Comparison of ENCODE assay signal across 24 cellular contexts in the genomic region with DNA sequence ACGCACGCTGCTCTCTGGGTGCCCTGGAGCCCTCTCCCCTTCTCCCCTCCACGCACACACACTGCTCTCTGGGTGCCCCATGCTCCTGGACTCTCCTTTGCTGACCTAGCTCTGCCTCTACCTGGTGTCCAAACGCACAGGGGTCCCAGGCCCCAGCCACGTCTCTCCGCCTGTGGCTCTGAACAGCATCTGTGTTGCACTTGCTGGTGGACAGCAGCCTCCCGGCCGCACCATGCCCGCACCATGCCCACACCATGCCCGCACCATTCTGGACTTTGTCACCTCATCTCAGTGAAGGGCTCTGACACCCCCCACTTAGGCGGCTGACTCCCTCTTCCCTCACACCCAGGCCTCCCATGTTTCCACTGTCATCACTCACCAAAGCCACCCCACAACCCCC. TPM values are rescaled to one million over a fixed set of nuclear protein-coding genes. Genes with fewer than 3 reads are reported as not detected.
DNase-seq lines count a peak whose midpoint lies in the region; ATAC-seq and TF ChIP-seq lines count a peak whose summit lies in the region.
"Had no signal": no experiment of that assay in that cellular context is flagged by ENCODE, and none has a peak within 500 bp of the region (broad histone marks: within the 10 kb centered on the region; RNA-seq: fewer than 3 reads in every experiment).

No MANE protein-coding gene starts in this region.

- no peak overlapping the region for H2AK5ac ChIP-seq in mesenchymal stem cell (ENCODE audit: low read length, severe bottlenecking)

- H2AFZ ChIP-seq in GM23338 (no peak overlapping the region), mesenchymal stem cell (ENCODE audit: low read depth, low read length) (no peak overlapping the region)
- H2AFZ ChIP-seq: PC-9 had no signal

- H3K9me3 Mint-ChIP-seq in GM23338 (no peaks in the 10 kb centered on the region; the same call in 2 of the 3 replicates), activated B cell treated with CpG ODN at 0.5 μM for 24 hours (no peaks in the 10 kb centered on the region)
- H3K9me3 Mint-ChIP-seq: CD8-positive, alpha-beta T cell had no signal

- DNase-seq in GM23338 (ENCODE audit: low spot score) (no peak), activated B cell treated with CpG ODN at 0.5 μM for 24 hours (no peak), mesenchymal stem cell (no peak), posterior vena cava (ENCODE audit: low spot score) (peak; percentile 51), RWPE1 (ENCODE audit: low spot score) (no peak), thyroid gland (no peak)
- DNase-seq: AML-193; C1 segment of cervical spinal cord; CD8-positive, alpha-beta T cell; DMS79; GF-D8; NCI-H1105 treated with DMSO at 0.1 percent for 48 hours; NCI-H2029; NCI-H446; NCI-H524 treated with DMSO at 0.1 percent for 48 hours; NCI-H82; NK-92 treated with Interleukin-12 subunit alpha and Interleukin-12 subunit beta, amount 100 ng/mL, for 24 hours; PC-9 had no signal

- H3K9ac ChIP-seq in mesenchymal stem cell (ENCODE audit: low read length) = no peak overlapping the region

- H3K4me3 Mint-ChIP-seq in GM23338 (peak overlapping the region; percentile 18; the same call in 1 of the 3 replicates), activated B cell treated with CpG ODN at 0.5 μM for 24 hours (peak overlapping the region; percentile 32)
- H3K4me3 Mint-ChIP-seq: CD8-positive, alpha-beta T cell had no signal

- H4K8ac ChIP-seq in mesenchymal stem cell (ENCODE audit: low read length) = no peak overlapping the region

- TF ChIP-seq CTCF in GM23338 (conservative IDR thresholded peaks at IDR 0.05; ENCODE audit: low read depth in 2 of 2) (no peak), activated B cell treated with CpG ODN at 0.5 μM for 24 hours (IDR thresholded peaks at IDR 0.05) (no peak), RWPE1 (conservative IDR thresholded peaks at IDR 0.05; ENCODE audit: low read depth) (no peak), thyroid gland (IDR thresholded peaks at IDR 0.05) (no peak)

- no peaks in the 10 kb centered on the region for H3K9me3 ChIP-seq in mesenchymal stem cell (ENCODE audit: control insufficient read depth, low read length)
- no peaks in the 10 kb centered on the region for H3K9me3 ChIP-seq in thyroid gland
- H3K9me3 ChIP-seq: A549, Caco-2, SJSA1 had no signal

- H2BK12ac ChIP-seq in mesenchymal stem cell (ENCODE audit: low read length in 2 of 2) = no peak overlapping the region

- intact Hi-C loops in activated B cell treated with CpG ODN at 0.5 μM for 24 hours (cut with micrococcal nuclease) = no loop called here
- intact Hi-C loops in posterior vena cava (cut with DNase I) = no loop called here
- intact Hi-C loops in thyroid gland (cut with DNase I) = no loop called here

- WGBS in mesenchymal stem cell = 97% methylated on average over 11 of the region's 11 CpGs
- WGBS in thyroid gland, 2 donors = 94 to 97% methylated on average over 11 of the region's 11 CpGs

- no peak overlapping the region for H3K4me3 ChIP-seq in GM23338
- no peak overlapping the region for H3K4me3 ChIP-seq in mesenchymal stem cell (ENCODE audit: insufficient read depth in 1 of 2, low read depth in 1 of 2, low read length in 2 of 2)
- H3K4me3 ChIP-seq in thyroid gland (replicated peaks in 1 of 3) = no peak overlapping the region
- H3K4me3 ChIP-seq: A549, PC-9, SJSA1 had no signal

- no peak overlapping the region for H2BK120ac ChIP-seq in mesenchymal stem cell (ENCODE audit: low read depth, low read length)

- TF ChIP-seq POLR2A in thyroid gland (IDR thresholded peaks at IDR 0.05) = no peak

- 0 out of 2 replicates have a peak, but pooled peaks cover 7% of the 10 kb centered on the region for H3K36me3 ChIP-seq in GM23338 (ENCODE audit: insufficient read depth)
- no peaks in the 10 kb centered on the region for H3K36me3 ChIP-seq in mesenchymal stem cell (ENCODE audit: control insufficient read depth in 1 of 2, insufficient read depth in 2 of 2, low read depth in 1 of 2, low read length in 2 of 2)
- peaks cover 0 to 3% of the 10 kb centered on the region in 2 donors for H3K36me3 ChIP-seq in thyroid gland
- H3K36me3 ChIP-seq: SJSA1 had no signal

- peaks cover 38% of the 10 kb centered on the region for H3K36me3 Mint-ChIP-seq in GM23338 (ENCODE audit: low read depth)
- H3K36me3 Mint-ChIP-seq in activated B cell treated with CpG ODN at 0.5 μM for 24 hours (ENCODE audit: low read depth) = peaks cover 26% of the 10 kb centered on the region

- no peak overlapping the region for H3K14ac ChIP-seq in mesenchymal stem cell (ENCODE audit: low read length in 2 of 2)

- H4K91ac ChIP-seq in mesenchymal stem cell (ENCODE audit: low read length) = no peak overlapping the region

- no peaks in the 10 kb centered on the region for H3K9me2 ChIP-seq in GM23338 (ENCODE audit: insufficient read depth)

- no peak overlapping the region for H2BK5ac ChIP-seq in mesenchymal stem cell (ENCODE audit: low read depth, low read length, poor library complexity, severe bottlenecking)

- CTCF ChIA-PET in activated B cell treated with CpG ODN at 0.5 μM for 24 hours (lab: Charles Lee) = no interaction called here
- CTCF ChIA-PET in RWPE1 (lab: Yijun Ruan, JAX) = no interaction called here

- H3K4me1 Mint-ChIP-seq in GM23338 (peaks cover 29% of the 10 kb centered on the region), activated B cell treated with CpG ODN at 0.5 μM for 24 hours (peaks cover 34% of the 10 kb centered on the region)

- H3F3A ChIP-seq in GM23338 (replicated peaks; ENCODE audit: low read depth) = 0 out of 2 replicates have a peak, but pooled peaks cover 7% of the 10 kb centered on the region

- no peak overlapping the region for H3K27ac Mint-ChIP-seq in GM23338
- peak overlapping the region; percentile 24 for H3K27ac Mint-ChIP-seq in activated B cell treated with CpG ODN at 0.5 μM for 24 hours
- H3K27ac Mint-ChIP-seq: CD8-positive, alpha-beta T cell had no signal

- POLR2A ChIA-PET in activated B cell treated with CpG ODN at 0.5 μM for 24 hours (lab: Charles Lee) = no interaction called here
- POLR2A ChIA-PET in RWPE1 (lab: Yijun Ruan, JAX; ENCODE audit: low non-redundant PET) = no interaction called here

- no peak overlapping the region for H3K4ac ChIP-seq in mesenchymal stem cell (ENCODE audit: low read depth in 1 of 2, low read length in 2 of 2)

- H3K79me2 ChIP-seq in GM23338 (replicated peaks; ENCODE audit: insufficient read depth) = no peaks in the 10 kb centered on the region

- H3K4me1 ChIP-seq in GM23338 (ENCODE audit: insufficient read depth) (0 out of 2 replicates have a peak, but pooled peaks cover 4% of the 10 kb centered on the region), mesenchymal stem cell (ENCODE audit: control insufficient read depth, insufficient read depth, low read depth, low read length) (peaks cover 8% of the 10 kb centered on the region), thyroid gland (no peaks in the 10 kb centered on the region)
- H3K4me1 ChIP-seq: Caco-2 had no signal

- no peak overlapping the region for H3K18ac ChIP-seq in mesenchymal stem cell (ENCODE audit: low read depth in 1 of 2, low read length in 2 of 2)

- no peaks in the 10 kb centered on the region for H3K79me1 ChIP-seq in mesenchymal stem cell (replicated peaks; ENCODE audit: low read length, poor library complexity, severe bottlenecking)

- H3K27me3 Mint-ChIP-seq in GM23338 (ENCODE audit: insufficient read depth, low read depth, poor library complexity) = peaks cover 17% of the 10 kb centered on the region
- no peaks in the 10 kb centered on the region for H3K27me3 Mint-ChIP-seq in activated B cell treated with CpG ODN at 0.5 μM for 24 hours

- peak overlapping the region; percentile 4 for H2BK15ac ChIP-seq in mesenchymal stem cell (ENCODE audit: low read depth, poor library complexity, severe bottlenecking)

- no peak overlapping the region for H3K4me2 ChIP-seq in GM23338
- no peak overlapping the region for H3K4me2 ChIP-seq in mesenchymal stem cell (ENCODE audit: low read length, poor library complexity, severe bottlenecking)
- H3K4me2 ChIP-seq: A549, PC-9 had no signal

- no peaks in the 10 kb centered on the region for H4K20me1 ChIP-seq in GM23338 (replicated peaks; ENCODE audit: insufficient read depth)

- H3K27me3 ChIP-seq in GM23338 (ENCODE audit: insufficient read depth) = no peaks in the 10 kb centered on the region
- H3K27me3 ChIP-seq in mesenchymal stem cell (ENCODE audit: control insufficient read depth in 1 of 2, insufficient read depth in 1 of 2, low read length in 2 of 2) = peaks cover 7 to 32% of the 10 kb centered on the region in 2 experiments
- no peaks in the 10 kb centered on the region for H3K27me3 ChIP-seq in thyroid gland
- H3K27me3 ChIP-seq: SJSA1 had no signal

- no peak for ATAC-seq in GM23338
- ATAC-seq in activated B cell treated with CpG ODN at 0.5 μM for 24 hours (ENCODE audit: low read depth) = no peak
- ATAC-seq in GM18858 (IDR thresholded peaks at IDR 0.05; ENCODE audit: unreplicated experiment) = no peak
- ATAC-seq: CD8-positive, alpha-beta T cell had no signal

- no peak overlapping the region for H3K23ac ChIP-seq in mesenchymal stem cell (ENCODE audit: low read length in 2 of 2)

- H3K27ac ChIP-seq in GM23338 (ENCODE audit: low read depth) (no peak overlapping the region), mesenchymal stem cell (ENCODE audit: low read length, poor library complexity, severe bottlenecking) (no peak overlapping the region), RWPE1 (no peak overlapping the region), thyroid gland (no peak overlapping the region)
- H3K27ac ChIP-seq: A549, PC-9, SJSA1 had no signal

RNA-seq across cellular contexts. Expression of a gene that starts 21.8 kb away (rescaled TPM):
- total RNA-seq in GM23338 (2014; rRNA removed; shearing (Covaris generic)) = 18.8 and 19.3 TPM in 2 replicates
- 5.4 and 5.8 TPM in 2 replicates for polyA plus RNA-seq in GM23338 (2016; fragmentation: Nextera tagmentation; extraction: Ambion mirVana)
- total RNA-seq in activated B cell treated with CpG ODN at 0.5 μM for 24 hours = 54.5 and 55.6 TPM in 2 replicates
- 6.1 TPM for polyA plus RNA-seq in mesenchymal stem cell (2013, experiment 1 of 2)
- 6.9 TPM for polyA plus RNA-seq in mesenchymal stem cell (2013, experiment 2 of 2)
- 10 to 100 TPM in 1 of 2 donors, 1 to 10 TPM in 1; 9.6 to 10.9 TPM for total RNA-seq in posterior vena cava
- total RNA-seq in thyroid gland = 10 to 100 TPM; 15.3 to 26.6 (median 20.6) TPM

RNA-seq across cellular contexts. Expression of a gene that starts 23.0 kb away (rescaled TPM):
- 110 and 113 TPM in 2 replicates for total RNA-seq in GM23338 (2014; rRNA removed; shearing (Covaris generic))
- 74.9 and 79.4 TPM in 2 replicates for polyA plus RNA-seq in GM23338 (2016; fragmentation: Nextera tagmentation; extraction: Ambion mirVana)
- total RNA-seq in activated B cell treated with CpG ODN at 0.5 μM for 24 hours (33.2 and 37.6 TPM in 2 replicates), posterior vena cava (1 to 10 TPM; 1.0 to 1.9 TPM), thyroid gland (100 to 1,000 TPM in 1 of 4 donors, 10 to 100 TPM in 2, 1 to 10 TPM in 1; 5.3 to 113 (median 62.8) TPM)
- polyA plus RNA-seq in mesenchymal stem cell (2013, experiment 1 of 2) = 0.79 TPM
- polyA plus RNA-seq in mesenchymal stem cell (2013, experiment 2 of 2) = 0.44 TPM
- total RNA-seq: CD8-positive, alpha-beta T cell; LHCN-M2; MCF 10A; SJSA1 had no signal

RNA-seq across cellular contexts. Expression of a gene that starts 35.2 kb away (rescaled TPM):
- total RNA-seq in GM23338 (2014; rRNA removed; shearing (Covaris generic)) = 48.8 and 50.6 TPM in 2 replicates
- polyA plus RNA-seq in GM23338 (2016; fragmentation: Nextera tagmentation; extraction: Ambion mirVana) = 9.6 and 12.3 TPM in 2 replicates
- total RNA-seq in activated B cell treated with CpG ODN at 0.5 μM for 24 hours = 74.6 and 78.9 TPM in 2 replicates
- 28.3 TPM for polyA plus RNA-seq in mesenchymal stem cell (2013, experiment 1 of 2)
- polyA plus RNA-seq in mesenchymal stem cell (2013, experiment 2 of 2) = 27.4 TPM
- 10 to 100 TPM; 27.7 to 29.4 TPM for total RNA-seq in posterior vena cava
- total RNA-seq in thyroid gland = 10 to 100 TPM; 50.0 to 67.6 (median 63.7) TPM

RNA-seq across cellular contexts. Expression of a gene that starts 43.5 kb away (rescaled TPM):
- total RNA-seq in GM23338 (2014; rRNA removed; shearing (Covaris generic)) = 24.3 and 26.0 TPM in 2 replicates
- 19.7 and 20.9 TPM in 2 replicates for polyA plus RNA-seq in GM23338 (2016; fragmentation: Nextera tagmentation; extraction: Ambion mirVana)
- total RNA-seq in activated B cell treated with CpG ODN at 0.5 μM for 24 hours = 9.8 and 10.7 TPM in 2 replicates
- 14.2 TPM for polyA plus RNA-seq in mesenchymal stem cell (2013, experiment 1 of 2)
- polyA plus RNA-seq in mesenchymal stem cell (2013, experiment 2 of 2) = 14.5 TPM
- total RNA-seq in posterior vena cava = 1 to 10 TPM; 5.0 to 8.0 TPM
- total RNA-seq in thyroid gland = 10 to 100 TPM in 3 of 4 donors, 1 to 10 TPM in 1; 9.9 to 14.6 (median 12.4) TPM
